ENCODE assay signal across 14 cellular contexts in genomic region chr7:11194492-11194891, GRCh38.
"Had no signal": no experiment of that assay in that cellular context is flagged by ENCODE, and none has a peak within 500 bp of the region (broad histone marks: within the 10 kb centered on the region; RNA-seq: fewer than 3 reads in every experiment).

No MANE protein-coding gene starts in this region.

- ATAC-seq: left cardiac atrium; natural killer cell; sciatic nerve; stimulated activated naive CD8-positive, alpha-beta T cell treated with anti-CD3 and anti-CD28 coated beads, Interleukin-15, amount 100 ng/mL, for 72 hours had no signal

- H3K9me3 ChIP-seq: prostate gland, testis, vagina had no signal

- H3K4me1 ChIP-seq: foreskin keratinocyte, prostate gland had no signal

- H3K27ac ChIP-seq: cardiac muscle cell, foreskin keratinocyte, vagina, WERI-Rb-1 had no signal

- H3K36me3 ChIP-seq: cardiac muscle cell, prostate gland, vagina, WERI-Rb-1 had no signal

- DNase-seq: activated CD4-positive, alpha-beta T cell treated with anti-CD3 and anti-CD28 coated beads, Interleukin-2, amount 50 U/mL, for 48 hours; activated naive CD4-positive, alpha-beta T cell treated with anti-CD3 and anti-CD28 coated beads, Interleukin-2, amount 10 ng/mL, durations not matched to agents 7 days and 5 days; endodermal cell; foreskin keratinocyte; left cardiac atrium; natural killer cell; occipital lobe; stimulated activated naive CD8-positive, alpha-beta T cell treated with anti-CD3 and anti-CD28 coated beads, Interleukin-15, amount 100 ng/mL, for 72 hours; testis; WERI-Rb-1 had no signal

- H3K4me3 ChIP-seq: cardiac muscle cell, prostate gland, testis, vagina had no signal

- H3K27me3 ChIP-seq: cardiac muscle cell, foreskin keratinocyte, testis, vagina had no signal
